22 cellular contexts compared by ENCODE assay signal in genomic region chr3:160001850-160002623, GRCh38. TPM values are rescaled to one million over a fixed set of nuclear protein-coding genes. Genes with fewer than 3 reads are reported as not detected.
A peak's percentile ranks its signal among the peaks of the same experiment; 100 is the strongest.
DNase-seq lines count a peak whose midpoint lies in the region; ATAC-seq, FAIRE-seq and TF ChIP-seq lines count a peak whose summit lies in the region.
"Had no signal": no experiment of that assay in that cellular context is flagged by ENCODE, and none has a peak within 500 bp of the region (broad histone marks: within the 10 kb centered on the region; RNA-seq: fewer than 3 reads in every experiment).

No MANE protein-coding gene starts in this region.

- H3K9me3 ChIP-seq in BLaER1 (no peaks in the 10 kb centered on the region), HUES48 (ENCODE audit: control insufficient read depth, insufficient read depth, low read length) (no peaks in the 10 kb centered on the region), PC-3 (ENCODE audit: low read length) (no peaks in the 10 kb centered on the region), right cardiac atrium (ENCODE audit: control insufficient read depth, low read length) (no peaks in the 10 kb centered on the region)

- H3K9ac ChIP-seq in BLaER1, result no peak overlapping the region
- H3K9ac ChIP-seq in HUES48 (ENCODE audit: low read depth, low read length), result no peak overlapping the region
- H3K9ac ChIP-seq in PC-3 (ENCODE audit: low read length), result no peak overlapping the region

- H3K4me2 ChIP-seq in BLaER1 (peak overlapping the region; percentile 52), PC-3 (ENCODE audit: low read length) (no peak overlapping the region)

- intact Hi-C loops in PC-3 (cut with micrococcal nuclease), result no loop called here
- intact Hi-C loops in right cardiac atrium (cut with DNase I), result loop anchor here (5.0 to 10.0 kb wide), 6 partner anchors 115 to 737 kb away; no protein-coding TSS in a partner anchor
- intact Hi-C loops in activated naive CD4-positive, alpha-beta T cell treated with anti-CD3 and anti-CD28 coated beads for 36 hours (cut with micrococcal nuclease), result loop anchor here (2.0 to 5.0 kb wide), 2 partner anchors 739 to 1155 kb away; no protein-coding TSS in a partner anchor

- no peaks in the 10 kb centered on the region for H3K36me3 ChIP-seq in BLaER1
- H3K36me3 ChIP-seq in HUES48 (ENCODE audit: control insufficient read depth, insufficient read depth, low read length), result no peaks in the 10 kb centered on the region
- H3K36me3 ChIP-seq in PC-3 (ENCODE audit: low read depth, low read length), result no peaks in the 10 kb centered on the region

- H3K4me1 ChIP-seq in BLaER1 (peaks cover 16% of the 10 kb centered on the region), HUES48 (ENCODE audit: control insufficient read depth, insufficient read depth, low read length) (peaks cover 11% of the 10 kb centered on the region), PC-3 (ENCODE audit: insufficient read depth, low read length) (no peaks in the 10 kb centered on the region), right cardiac atrium (ENCODE audit: control insufficient read depth, insufficient read depth, low read length) (no peaks in the 10 kb centered on the region)

- H2AFZ ChIP-seq in PC-3 (ENCODE audit: low read length), result no peak overlapping the region

- ATAC-seq in PC-3 (no peak), left lobe of liver (peak; percentile 89), right cardiac atrium (no peak), SK-N-SH treated with all-trans-retinoic acid at 6 μM for 48 hours (no peak)

- TF ChIP-seq CTCF in PC-3 (conservative IDR thresholded peaks at IDR 0.05; ENCODE audit: low read depth, low read length), result no peak

- DNase-seq in PC-3 (peak; percentile 13), left lobe of liver (ENCODE audit: low spot score) (peak; percentile 82), right cardiac atrium (no peak), frontal cortex (ENCODE audit: low spot score in 2 of 2) (no peak)
- DNase-seq in activated naive CD4-positive, alpha-beta T cell treated with anti-CD3 and anti-CD28 coated beads for 36 hours, result no peak
- DNase-seq: CD4-positive, CD25-positive, alpha-beta regulatory T cell; DMS79; GOT3; HFFc6; KG1; MM.1S; NCI-H1436; NCI-H748 treated with DMSO at 0.1 percent for 48 hours; SHP77 had no signal

- H3K4me3 ChIP-seq in BLaER1, result no peak overlapping the region
- H3K4me3 ChIP-seq in HUES48 (ENCODE audit: low read depth, low read length), result no peak overlapping the region
- H3K4me3 ChIP-seq in PC-3 (ENCODE audit: low read length), result no peak overlapping the region
- H3K4me3 ChIP-seq in right cardiac atrium (ENCODE audit: low read length), result no peak overlapping the region

- H3K36me3 Mint-ChIP-seq in activated naive CD4-positive, alpha-beta T cell treated with anti-CD3 and anti-CD28 coated beads for 36 hours (ENCODE audit: low read depth), result no peaks in the 10 kb centered on the region
- H3K36me3 Mint-ChIP-seq: CD4-positive, CD25-positive, alpha-beta regulatory T cell had no signal

- POLR2A ChIA-PET in PC-3 (lab: Charles Lee; ENCODE audit: unreplicated experiment), result no interaction called here

- H3K27ac Mint-ChIP-seq in activated naive CD4-positive, alpha-beta T cell treated with anti-CD3 and anti-CD28 coated beads for 36 hours, result no peak overlapping the region
- H3K27ac Mint-ChIP-seq: HFFc6 had no signal

- no peaks in the 10 kb centered on the region for H3K27me3 ChIP-seq in BLaER1
- no peaks in the 10 kb centered on the region for H3K27me3 ChIP-seq in HUES48 (ENCODE audit: control insufficient read depth, insufficient read depth, low read length)
- no peaks in the 10 kb centered on the region for H3K27me3 ChIP-seq in PC-3 (ENCODE audit: low read length)
- no peaks in the 10 kb centered on the region for H3K27me3 ChIP-seq in right cardiac atrium (ENCODE audit: control insufficient read depth, insufficient read depth)

- WGBS in right cardiac atrium, result 84% methylated on average over 7 of the region's 7 CpGs

- no peaks in the 10 kb centered on the region for H3K4me1 Mint-ChIP-seq in activated naive CD4-positive, alpha-beta T cell treated with anti-CD3 and anti-CD28 coated beads for 36 hours (ENCODE audit: low read depth)

- no peak overlapping the region for H3K27ac ChIP-seq in BLaER1
- peak overlapping the region; percentile 52 for H3K27ac ChIP-seq in HUES48 (ENCODE audit: low read depth, low read length)
- no peak overlapping the region for H3K27ac ChIP-seq in PC-3 (ENCODE audit: low read length)
- no peak overlapping the region for H3K27ac ChIP-seq in right cardiac atrium (ENCODE audit: low read length)
- H3K27ac ChIP-seq: HL-60 had no signal

- no peaks in the 10 kb centered on the region for H3K9me3 Mint-ChIP-seq in activated naive CD4-positive, alpha-beta T cell treated with anti-CD3 and anti-CD28 coated beads for 36 hours
- H3K9me3 Mint-ChIP-seq: CD4-positive, CD25-positive, alpha-beta regulatory T cell; HFFc6 had no signal

- H3K4me3 Mint-ChIP-seq in activated naive CD4-positive, alpha-beta T cell treated with anti-CD3 and anti-CD28 coated beads for 36 hours, result no peak overlapping the region
- H3K4me3 Mint-ChIP-seq: CD4-positive, CD25-positive, alpha-beta regulatory T cell; HFFc6 had no signal

- no peaks in the 10 kb centered on the region for H3K79me2 ChIP-seq in PC-3 (ENCODE audit: low read length)

- no peaks in the 10 kb centered on the region for H3K27me3 Mint-ChIP-seq in activated naive CD4-positive, alpha-beta T cell treated with anti-CD3 and anti-CD28 coated beads for 36 hours (ENCODE audit: low read depth)
- H3K27me3 Mint-ChIP-seq: CD4-positive, CD25-positive, alpha-beta regulatory T cell had no signal

- no peaks in the 10 kb centered on the region for H3F3A ChIP-seq in PC-3 (ENCODE audit: low read length, unreplicated experiment)

- H4K20me1 ChIP-seq in BLaER1 (no peaks in the 10 kb centered on the region), PC-3 (ENCODE audit: low read length) (no peaks in the 10 kb centered on the region)

- CTCF ChIA-PET in PC-3 (lab: Charles Lee), result interaction anchor here (0.9 to 2.3 kb wide), 4 partner anchors 73 to 173 kb away, joined by 4 to 40 read pairs (median 8); no protein-coding TSS in a partner anchor
- CTCF ChIA-PET in activated naive CD4-positive, alpha-beta T cell treated with anti-CD3 and anti-CD28 coated beads for 36 hours (lab: Charles Lee), result interaction anchor here (0.9 to 7.5 kb wide), 4 partner anchors 10 to 173 kb away, joined by 3 to 97 read pairs (median 6); partner anchors contain the start of gene IL12A

- no peak for FAIRE-seq in frontal cortex (lab: Jason Lieb, UNC)
- FAIRE-seq: G401.6, GM12892, RCC 7860 had no signal

- H3K9me2 ChIP-seq in PC-3 (replicated peaks; ENCODE audit: low read length), result no peaks in the 10 kb centered on the region

- no TSS peak for BruUV-seq in PC-3 (replicated peaks; lab: Mats Ljungman, UMichigan)

TF ChIP-seq in SK-N-SH treated with all-trans-retinoic acid at 6 μM for 48 hours, 23 proteins besides CTCF, POLR2A, EP300 and RAD21 (continues in another document):
- TF ChIP-seq TSHZ2 (CRISPR knock-in tag; IDR thresholded peaks at IDR 0.05) (no peak), RARB (CRISPR knock-in tag; IDR thresholded peaks at IDR 0.05) (no peak), SNAI2 (CRISPR knock-in tag; IDR thresholded peaks at IDR 0.05) (no peak), OSR1 (CRISPR knock-in tag; IDR thresholded peaks at IDR 0.05) (no peak), POU6F1 (CRISPR knock-in tag; IDR thresholded peaks at IDR 0.05; ENCODE audit: borderline replicate concordance, low read depth) (no peak)

RNA-seq across cellular contexts. Expression of gene IL12A, which starts 13.4 kb away (rescaled TPM):
- total RNA-seq in PC-3 (2014; rRNA removed) (6.5 and 8.3 TPM in 2 replicates), left lobe of liver (not detected), right cardiac atrium (1 to 10 TPM in 1 of 4 donors, under 1 TPM in 3; 0.24 to 1.0 (median 0.38) TPM), frontal cortex (2.0 TPM)
- polyA plus RNA-seq in right cardiac atrium, result 0.29 TPM
- total RNA-seq in activated naive CD4-positive, alpha-beta T cell treated with anti-CD3 and anti-CD28 coated beads for 36 hours, result not detected
- total RNA-seq: A673 had no signal

Comparison
In these comparisons a context has a peak if more than half of its experiments do, and no peak if none do; other contexts are left out.
1. DNase-seq: peak in PC-3 (single experiment) and left lobe of liver (single experiment); none in right cardiac atrium (0 of 3), activated naive CD4-positive, alpha-beta T cell treated with anti-CD3 and anti-CD28 coated beads for 36 hours (single experiment) and frontal cortex (0 of 2).